ENCODE assay signal across 1 cellular context in the genomic region with DNA sequence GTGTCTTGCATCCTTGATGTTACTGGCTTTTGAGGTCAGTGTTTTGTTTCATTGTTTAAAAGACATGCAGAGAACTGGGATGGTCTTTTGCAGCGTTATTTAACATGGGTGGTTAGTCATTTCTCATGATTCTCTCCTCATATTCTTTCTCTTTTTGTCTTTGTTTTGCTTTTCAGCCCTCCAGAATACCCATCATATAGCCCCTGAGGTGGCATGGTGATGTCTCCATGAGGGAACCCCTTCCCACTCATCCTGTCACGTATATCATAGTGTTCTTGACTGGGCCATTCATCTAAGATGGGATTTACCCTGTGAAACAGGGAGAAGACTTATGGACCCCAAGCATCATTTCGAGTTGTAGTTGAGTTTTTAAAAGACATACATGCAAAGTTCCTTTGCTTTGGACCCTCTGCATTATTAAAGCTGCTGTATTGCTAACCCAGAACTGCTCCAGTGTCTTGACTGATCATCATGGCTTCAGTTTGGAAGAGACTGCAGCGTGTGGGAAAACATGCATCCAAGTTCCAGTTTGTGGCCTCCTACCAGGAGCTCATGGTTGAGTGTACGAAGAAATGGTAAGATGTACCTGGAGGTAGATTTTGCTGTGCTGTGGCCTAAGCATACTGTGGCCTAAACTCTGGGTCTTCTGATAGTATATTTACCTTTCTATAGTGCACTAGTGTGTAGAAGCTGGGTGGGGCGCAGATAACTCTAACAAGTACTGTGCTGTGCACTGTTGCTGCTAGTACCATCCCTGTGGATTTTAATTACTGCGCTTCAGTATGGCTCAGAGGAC.
TF ChIP-seq lines count a peak whose summit lies in the region.

No MANE protein-coding gene starts in this region.

TF ChIP-seq in GM23338, 12 proteins besides CTCF, POLR2A, EP300 and RAD21 (continued from another document):
- TF ChIP-seq ZNF462 (CRISPR knock-in tag; IDR thresholded peaks at IDR 0.05) (no peak), JUNB (IDR thresholded peaks at IDR 0.05; ENCODE audit: unreplicated experiment) (no peak), STAT1 (IDR thresholded peaks at IDR 0.05; ENCODE audit: unreplicated experiment) (no peak), ZNF114 (CRISPR knock-in tag; IDR thresholded peaks at IDR 0.05) (no peak), POLR2AphosphoS5 (IDR thresholded peaks at IDR 0.05; ENCODE audit: low read depth) (no peak), REST (IDR thresholded peaks at IDR 0.05; ENCODE audit: unreplicated experiment) (no peak)
TF ChIP-seq in GM23338: peak in this region for 0.
